1 cellular context compared by ENCODE assay signal in genomic region chr11:122229611-122230386, GRCh38.
TF ChIP-seq lines count a peak whose summit lies in the region.

No MANE protein-coding gene starts in this region.

TF ChIP-seq in HepG2, 621 proteins besides CTCF, POLR2A, EP300 and RAD21 (continued from another document and continues in another):
- peak; percentile 10; the same call in 1 of the 2 replicates for TF ChIP-seq NCOR1 (IDR thresholded peaks at IDR 0.05; ENCODE audit: borderline replicate concordance, low read length)
- TF ChIP-seq NR2F2 (IDR thresholded peaks at IDR 0.05; ENCODE audit: borderline replicate concordance, low read depth), result peak; percentile 82
- TF ChIP-seq SOX5 (CRISPR knock-in tag; IDR thresholded peaks at IDR 0.05; ENCODE audit: borderline replicate concordance), result peak; percentile 88
- no peak for TF ChIP-seq ZNF878 (CRISPR knock-in tag; IDR thresholded peaks at IDR 0.05)
- TF ChIP-seq ZNF292 (CRISPR knock-in tag; IDR thresholded peaks at IDR 0.05; ENCODE audit: borderline replicate concordance, low read depth), result peak; percentile 74; the same call in 1 of the 2 replicates
- TF ChIP-seq, protein P1, sequence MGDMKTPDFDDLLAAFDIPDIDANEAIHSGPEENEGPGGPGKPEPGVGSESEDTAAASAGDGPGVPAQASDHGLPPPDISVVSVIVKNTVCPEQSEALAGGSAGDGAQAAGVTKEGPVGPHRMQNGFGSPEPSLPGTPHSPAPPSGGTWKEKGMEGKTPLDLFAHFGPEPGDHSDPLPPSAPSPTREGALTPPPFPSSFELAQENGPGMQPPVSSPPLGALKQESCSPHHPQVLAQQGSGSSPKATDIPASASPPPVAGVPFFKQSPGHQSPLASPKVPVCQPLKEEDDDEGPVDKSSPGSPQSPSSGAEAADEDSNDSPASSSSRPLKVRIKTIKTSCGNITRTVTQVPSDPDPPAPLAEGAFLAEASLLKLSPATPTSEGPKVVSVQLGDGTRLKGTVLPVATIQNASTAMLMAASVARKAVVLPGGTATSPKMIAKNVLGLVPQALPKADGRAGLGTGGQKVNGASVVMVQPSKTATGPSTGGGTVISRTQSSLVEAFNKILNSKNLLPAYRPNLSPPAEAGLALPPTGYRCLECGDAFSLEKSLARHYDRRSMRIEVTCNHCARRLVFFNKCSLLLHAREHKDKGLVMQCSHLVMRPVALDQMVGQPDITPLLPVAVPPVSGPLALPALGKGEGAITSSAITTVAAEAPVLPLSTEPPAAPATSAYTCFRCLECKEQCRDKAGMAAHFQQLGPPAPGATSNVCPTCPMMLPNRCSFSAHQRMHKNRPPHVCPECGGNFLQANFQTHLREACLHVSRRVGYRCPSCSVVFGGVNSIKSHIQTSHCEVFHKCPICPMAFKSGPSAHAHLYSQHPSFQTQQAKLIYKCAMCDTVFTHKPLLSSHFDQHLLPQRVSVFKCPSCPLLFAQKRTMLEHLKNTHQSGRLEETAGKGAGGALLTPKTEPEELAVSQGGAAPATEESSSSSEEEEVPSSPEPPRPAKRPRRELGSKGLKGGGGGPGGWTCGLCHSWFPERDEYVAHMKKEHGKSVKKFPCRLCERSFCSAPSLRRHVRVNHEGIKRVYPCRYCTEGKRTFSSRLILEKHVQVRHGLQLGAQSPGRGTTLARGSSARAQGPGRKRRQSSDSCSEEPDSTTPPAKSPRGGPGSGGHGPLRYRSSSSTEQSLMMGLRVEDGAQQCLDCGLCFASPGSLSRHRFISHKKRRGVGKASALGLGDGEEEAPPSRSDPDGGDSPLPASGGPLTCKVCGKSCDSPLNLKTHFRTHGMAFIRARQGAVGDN (CRISPR knock-in tag; IDR thresholded peaks at IDR 0.05), result peak; percentile 17; the same call in 1 of the 2 replicates
- 0 out of 2 replicates have a peak, but pooled peaks have one; percentile 10 for TF ChIP-seq FOXO1 (CRISPR knock-in tag; IDR thresholded peaks at IDR 0.05)
- no peak for TF ChIP-seq RBFOX2 (IDR thresholded peaks at IDR 0.05; ENCODE audit: low read depth, low read length)
- 0 out of 2 replicates have a peak, but pooled peaks have one; percentile 29 for TF ChIP-seq BHLHE40 (IDR thresholded peaks at IDR 0.05; ENCODE audit: low read length)
- 0 out of 2 replicates have a peak, but pooled peaks have one; percentile 31 for TF ChIP-seq NCOA1 (CRISPR knock-in tag; IDR thresholded peaks at IDR 0.05)
- TF ChIP-seq REL (CRISPR knock-in tag; conservative IDR thresholded peaks at IDR 0.05), result no peak
- no peak for TF ChIP-seq ZSCAN31 (CRISPR knock-in tag; IDR thresholded peaks at IDR 0.05; ENCODE audit: low read depth)
- no peak for TF ChIP-seq AKAP8 (CRISPR knock-in tag; IDR thresholded peaks at IDR 0.05)
- 0 out of 2 replicates have a peak, but pooled peaks have one; percentile 24 for TF ChIP-seq MED1 (CRISPR knock-in tag; IDR thresholded peaks at IDR 0.05)
- TF ChIP-seq CREBL2 (CRISPR knock-in tag; IDR thresholded peaks at IDR 0.05; ENCODE audit: borderline replicate concordance), result no peak
- TF ChIP-seq ZNF260 (CRISPR knock-in tag; IDR thresholded peaks at IDR 0.05; ENCODE audit: borderline replicate concordance, low read depth), result no peak
- TF ChIP-seq, protein P2, sequence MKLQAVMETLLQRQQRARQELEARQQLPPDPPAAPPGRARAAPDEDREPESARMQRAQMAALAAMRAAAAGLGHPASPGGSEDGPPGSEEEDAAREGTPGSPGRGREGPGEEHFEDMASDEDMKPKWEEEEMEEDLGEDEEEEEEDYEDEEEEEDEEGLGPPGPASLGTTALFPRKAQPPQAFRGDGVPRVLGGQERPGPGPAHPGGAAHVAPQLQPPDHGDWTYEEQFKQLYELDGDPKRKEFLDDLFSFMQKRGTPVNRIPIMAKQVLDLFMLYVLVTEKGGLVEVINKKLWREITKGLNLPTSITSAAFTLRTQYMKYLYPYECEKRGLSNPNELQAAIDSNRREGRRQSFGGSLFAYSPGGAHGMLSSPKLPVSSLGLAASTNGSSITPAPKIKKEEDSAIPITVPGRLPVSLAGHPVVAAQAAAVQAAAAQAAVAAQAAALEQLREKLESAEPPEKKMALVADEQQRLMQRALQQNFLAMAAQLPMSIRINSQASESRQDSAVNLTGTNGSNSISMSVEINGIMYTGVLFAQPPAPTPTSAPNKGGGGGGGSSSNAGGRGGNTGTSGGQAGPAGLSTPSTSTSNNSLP (IDR thresholded peaks at IDR 0.05; ENCODE audit: low read depth, low read length), result no peak
- TF ChIP-seq ETV5 (CRISPR knock-in tag; IDR thresholded peaks at IDR 0.05; ENCODE audit: borderline replicate concordance), result no peak
- peak; percentile 59; the same call in 1 of the 2 replicates for TF ChIP-seq ZMYM3 (CRISPR knock-in tag; IDR thresholded peaks at IDR 0.05)
- TF ChIP-seq, protein P3, sequence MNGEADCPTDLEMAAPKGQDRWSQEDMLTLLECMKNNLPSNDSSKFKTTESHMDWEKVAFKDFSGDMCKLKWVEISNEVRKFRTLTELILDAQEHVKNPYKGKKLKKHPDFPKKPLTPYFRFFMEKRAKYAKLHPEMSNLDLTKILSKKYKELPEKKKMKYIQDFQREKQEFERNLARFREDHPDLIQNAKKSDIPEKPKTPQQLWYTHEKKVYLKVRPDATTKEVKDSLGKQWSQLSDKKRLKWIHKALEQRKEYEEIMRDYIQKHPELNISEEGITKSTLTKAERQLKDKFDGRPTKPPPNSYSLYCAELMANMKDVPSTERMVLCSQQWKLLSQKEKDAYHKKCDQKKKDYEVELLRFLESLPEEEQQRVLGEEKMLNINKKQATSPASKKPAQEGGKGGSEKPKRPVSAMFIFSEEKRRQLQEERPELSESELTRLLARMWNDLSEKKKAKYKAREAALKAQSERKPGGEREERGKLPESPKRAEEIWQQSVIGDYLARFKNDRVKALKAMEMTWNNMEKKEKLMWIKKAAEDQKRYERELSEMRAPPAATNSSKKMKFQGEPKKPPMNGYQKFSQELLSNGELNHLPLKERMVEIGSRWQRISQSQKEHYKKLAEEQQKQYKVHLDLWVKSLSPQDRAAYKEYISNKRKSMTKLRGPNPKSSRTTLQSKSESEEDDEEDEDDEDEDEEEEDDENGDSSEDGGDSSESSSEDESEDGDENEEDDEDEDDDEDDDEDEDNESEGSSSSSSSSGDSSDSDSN (CRISPR knock-in tag; IDR thresholded peaks at IDR 0.05), result no peak
- peak; percentile 71 for TF ChIP-seq PAXIP1 (CRISPR knock-in tag; conservative IDR thresholded peaks at IDR 0.05)
- TF ChIP-seq BORCS8-MEF2B (CRISPR knock-in tag; IDR thresholded peaks at IDR 0.05), result 0 out of 2 replicates have a peak, but pooled peaks have one; percentile 20
- TF ChIP-seq CEBPB (IDR thresholded peaks at IDR 0.05; ENCODE audit: borderline replicate concordance, low read depth, low read length), result no peak
- no peak for TF ChIP-seq CHD4 (IDR thresholded peaks at IDR 0.05; ENCODE audit: borderline replicate concordance, low read length)
- TF ChIP-seq ZMYM4 (CRISPR knock-in tag; IDR thresholded peaks at IDR 0.05), result 0 out of 2 replicates have a peak, but pooled peaks have one; percentile 24
- TF ChIP-seq ZNF232 (CRISPR knock-in tag; IDR thresholded peaks at IDR 0.05; ENCODE audit: borderline replicate concordance), result no peak
- no peak for TF ChIP-seq ZC3H4 (CRISPR knock-in tag; IDR thresholded peaks at IDR 0.05; ENCODE audit: borderline replicate concordance)
- TF ChIP-seq ZNF138 (CRISPR knock-in tag; IDR thresholded peaks at IDR 0.05; ENCODE audit: low read depth), result no peak
- TF ChIP-seq BCL6 (CRISPR knock-in tag; IDR thresholded peaks at IDR 0.05), result peak; percentile 70
- no peak for TF ChIP-seq HCFC1 (IDR thresholded peaks at IDR 0.05; ENCODE audit: low read depth, low read length)
- no peak for TF ChIP-seq NONO (IDR thresholded peaks at IDR 0.05)
- 0 out of 2 replicates have a peak, but pooled peaks have one; percentile 35 for TF ChIP-seq NONO (CRISPR knock-in tag; conservative IDR thresholded peaks at IDR 0.05)
- TF ChIP-seq TCF7 (IDR thresholded peaks at IDR 0.05; ENCODE audit: low read depth), result peak; percentile 73
- TF ChIP-seq ZEB1 (IDR thresholded peaks at IDR 0.05; ENCODE audit: insufficient replicate concordance, low read depth), result peak; percentile 60
- peak; percentile 15; the same call in 1 of the 2 replicates for TF ChIP-seq GATAD2A (CRISPR knock-in tag; IDR thresholded peaks at IDR 0.05)
- 0 out of 2 replicates have a peak, but pooled peaks have one; percentile 41 for TF ChIP-seq RXRB (CRISPR knock-in tag; IDR thresholded peaks at IDR 0.05; ENCODE audit: borderline replicate concordance)
- no peak for TF ChIP-seq ATM (IDR thresholded peaks at IDR 0.05; ENCODE audit: borderline replicate concordance)
- TF ChIP-seq ZBTB25 (CRISPR knock-in tag; IDR thresholded peaks at IDR 0.05), result no peak
- no peak for TF ChIP-seq SNAI1 (CRISPR knock-in tag; IDR thresholded peaks at IDR 0.05; ENCODE audit: borderline replicate concordance)
- TF ChIP-seq ZNF3 (CRISPR knock-in tag; IDR thresholded peaks at IDR 0.05), result no peak
- TF ChIP-seq, protein P4, sequence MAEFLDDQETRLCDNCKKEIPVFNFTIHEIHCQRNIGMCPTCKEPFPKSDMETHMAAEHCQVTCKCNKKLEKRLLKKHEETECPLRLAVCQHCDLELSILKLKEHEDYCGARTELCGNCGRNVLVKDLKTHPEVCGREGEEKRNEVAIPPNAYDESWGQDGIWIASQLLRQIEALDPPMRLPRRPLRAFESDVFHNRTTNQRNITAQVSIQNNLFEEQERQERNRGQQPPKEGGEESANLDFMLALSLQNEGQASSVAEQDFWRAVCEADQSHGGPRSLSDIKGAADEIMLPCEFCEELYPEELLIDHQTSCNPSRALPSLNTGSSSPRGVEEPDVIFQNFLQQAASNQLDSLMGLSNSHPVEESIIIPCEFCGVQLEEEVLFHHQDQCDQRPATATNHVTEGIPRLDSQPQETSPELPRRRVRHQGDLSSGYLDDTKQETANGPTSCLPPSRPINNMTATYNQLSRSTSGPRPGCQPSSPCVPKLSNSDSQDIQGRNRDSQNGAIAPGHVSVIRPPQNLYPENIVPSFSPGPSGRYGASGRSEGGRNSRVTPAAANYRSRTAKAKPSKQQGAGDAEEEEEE (CRISPR knock-in tag; IDR thresholded peaks at IDR 0.05; ENCODE audit: borderline replicate concordance), result no peak
- TF ChIP-seq RARA (CRISPR knock-in tag; IDR thresholded peaks at IDR 0.05), result peak; percentile 71
- TF ChIP-seq ARNT (IDR thresholded peaks at IDR 0.05), result no peak
- TF ChIP-seq PITX1 (CRISPR knock-in tag; IDR thresholded peaks at IDR 0.05), result peak; percentile 58
- no peak for TF ChIP-seq LCORL (IDR thresholded peaks at IDR 0.05)
- TF ChIP-seq LCORL (CRISPR knock-in tag; IDR thresholded peaks at IDR 0.05), result peak; percentile 42; the same call in 1 of the 2 replicates
- TF ChIP-seq ERF (CRISPR knock-in tag; IDR thresholded peaks at IDR 0.05), result no peak
- no peak for TF ChIP-seq SOX13 (IDR thresholded peaks at IDR 0.05)
- TF ChIP-seq SOX13 (CRISPR knock-in tag; conservative IDR thresholded peaks at IDR 0.05 in 1 of 2, IDR thresholded peaks at IDR 0.05 in 1 of 2), result peak in 1 of 2 experiments; percentile 75; a peak in 2 of 4 replicates
- TF ChIP-seq CREB1 (IDR thresholded peaks at IDR 0.05), result no peak
- TF ChIP-seq CREB1 (CRISPR knock-in tag; IDR thresholded peaks at IDR 0.05), result peak; percentile 30; the same call in 1 of the 2 replicates
